Comparison of ENCODE assay signal across 11 cellular contexts in genomic region chr12:51419473-51420228, GRCh38. TPM values are rescaled to one million over a fixed set of nuclear protein-coding genes. Genes with fewer than 3 reads are reported as not detected.
DNase-seq lines count a peak whose midpoint lies in the region; ATAC-seq and TF ChIP-seq lines count a peak whose summit lies in the region.
"Had no signal": no experiment of that assay in that cellular context is flagged by ENCODE, and none has a peak within 500 bp of the region (broad histone marks: within the 10 kb centered on the region; RNA-seq: fewer than 3 reads in every experiment).

No MANE protein-coding gene starts in this region.

- H3K4me3 Mint-ChIP-seq in H9: peak overlapping the region; percentile 14 to 48; a peak in 4 of 5 replicates
- H3K4me3 Mint-ChIP-seq: activated T-helper 1 cell treated with anti-CD3 and anti-CD28 coated beads, Interleukin-12 subunit alpha, Interleukin-12 subunit beta, Interleukin-2, Interleukin-4 antibody, amounts not matched to agents 30 ng/mL and 10 ng/mL and 1 ng/mL, durations not matched to agents 14 hours and 24 hours and 36 hours had no signal

- ATAC-seq in GM18520 (IDR thresholded peaks at IDR 0.05; ENCODE audit: unreplicated experiment): no peak
- ATAC-seq in HG03442 (IDR thresholded peaks at IDR 0.05; ENCODE audit: unreplicated experiment): no peak
- no peak for ATAC-seq in GM21526 (IDR thresholded peaks at IDR 0.05; ENCODE audit: low FRiP score, unreplicated experiment)
- ATAC-seq: left cardiac atrium had no signal

- H3K79me2 ChIP-seq in H9 (ENCODE audit: insufficient read depth, low read length): no peaks in the 10 kb centered on the region

- no peaks in the 10 kb centered on the region for H4K20me1 ChIP-seq in H9 (ENCODE audit: control insufficient read depth, insufficient read depth, insufficient read length)

- H2BK20ac ChIP-seq in H9 (ENCODE audit: low read depth, low read length, poor library complexity, severe bottlenecking): no peak overlapping the region

- no peaks in the 10 kb centered on the region for H3K36me3 Mint-ChIP-seq in H9 (ENCODE audit: insufficient read depth in 1 of 3, low read depth in 3 of 3)

- H3K4me1 ChIP-seq in H9 (ENCODE audit: insufficient read depth, low read length): no peaks in the 10 kb centered on the region; the same call in 1 of the 2 replicates
- H3K4me1 ChIP-seq in neuronal stem cell (ENCODE audit: control insufficient read depth in 2 of 2, insufficient read depth in 1 of 2, low read depth in 1 of 2, low read length in 2 of 2): peaks cover 8 to 35% of the 10 kb centered on the region in 2 donors

- H3K27ac ChIP-seq in H9 (ENCODE audit: insufficient read length, low read depth, low read length) (no peak overlapping the region), neuronal stem cell (replicated peaks; ENCODE audit: low read length) (peak overlapping the region; percentile 22)

- H4K5ac ChIP-seq in H9 (ENCODE audit: insufficient read length, low read depth, low read length): no peak overlapping the region

- H3K14ac ChIP-seq in H9 (ENCODE audit: insufficient read depth, low read length) (no peak overlapping the region), neuronal stem cell (ENCODE audit: low read length) (no peak overlapping the region)

- H3K9me3 Mint-ChIP-seq in H9: no peaks in the 10 kb centered on the region
- H3K9me3 Mint-ChIP-seq: activated T-helper 1 cell treated with anti-CD3 and anti-CD28 coated beads, Interleukin-12 subunit alpha, Interleukin-12 subunit beta, Interleukin-2, Interleukin-4 antibody, amounts not matched to agents 30 ng/mL and 10 ng/mL and 1 ng/mL, durations not matched to agents 14 hours and 24 hours and 36 hours had no signal

- H2AFZ ChIP-seq in H9 (ENCODE audit: low read length) (no peak overlapping the region), neuronal stem cell (ENCODE audit: low read length) (peak overlapping the region; percentile 43)

- peak; percentile 46; the same call in 2 of the 3 replicates for TF ChIP-seq CTCF in H9 (conservative IDR thresholded peaks at IDR 0.05)
- peak; percentile 11 for TF ChIP-seq CTCF in astrocyte of the spinal cord (IDR thresholded peaks at IDR 0.05; ENCODE audit: low read depth, low read length)

- H4K8ac ChIP-seq in H9 (replicated peaks; ENCODE audit: insufficient read length, low read depth, low read length): no peak overlapping the region
- H4K8ac ChIP-seq in neuronal stem cell (ENCODE audit: low read depth, low read length): no peak overlapping the region

- WGBS in H9 (ENCODE audit: extremely low coverage, insufficient read length, low lambda C conversion rate): no CpG with 5 or more reads among the region's 11 CpGs
- no CpG with 5 or more reads among the region's 11 CpGs for WGBS in neuronal stem cell (ENCODE audit: extremely low coverage in 2 of 2, insufficient read length in 2 of 2, insufficient replicate concordance in 1 of 2), 2 donors

- H3K18ac ChIP-seq in H9 (ENCODE audit: insufficient read length, low read depth, low read length) (no peak overlapping the region), neuronal stem cell (ENCODE audit: low read length) (no peak overlapping the region)

- no peak overlapping the region for H3K9ac ChIP-seq in H9 (ENCODE audit: extremely low read depth, insufficient read length, low read length)
- no peak overlapping the region for H3K9ac ChIP-seq in neuronal stem cell (ENCODE audit: low read depth, low read length, poor library complexity)

- peak overlapping the region; percentile 17 to 46 (median 25); a peak in 6 of 7 replicates for H3K27ac Mint-ChIP-seq in H9
- H3K27ac Mint-ChIP-seq: activated T-helper 1 cell treated with anti-CD3 and anti-CD28 coated beads, Interleukin-12 subunit alpha, Interleukin-12 subunit beta, Interleukin-2, Interleukin-4 antibody, amounts not matched to agents 30 ng/mL and 10 ng/mL and 1 ng/mL, durations not matched to agents 14 hours and 24 hours and 36 hours had no signal

- H3K4me2 ChIP-seq in H9 (ENCODE audit: insufficient read depth, insufficient read length, low read length): no peak overlapping the region
- H3K4me2 ChIP-seq in neuronal stem cell (ENCODE audit: insufficient read depth, low read length, poor library complexity, severe bottlenecking): peak overlapping the region; percentile 26

- no peak overlapping the region for H3T11ph ChIP-seq in H9 (ENCODE audit: low read length)

- H3K4me3 ChIP-seq in astrocyte of the spinal cord (ENCODE audit: low read depth, low read length): no peak overlapping the region
- no peak overlapping the region for H3K4me3 ChIP-seq in neuronal stem cell (ENCODE audit: low read length in 2 of 2)

- H3K4ac ChIP-seq in H9 (ENCODE audit: low read depth, low read length) (no peak overlapping the region), neuronal stem cell (ENCODE audit: low read length) (no peak overlapping the region)

- H2BK15ac ChIP-seq in H9 (ENCODE audit: low read depth, low read length): no peak overlapping the region
- H2BK15ac ChIP-seq in neuronal stem cell (ENCODE audit: low read length): no peak overlapping the region

- no peak overlapping the region for H2BK12ac ChIP-seq in H9 (ENCODE audit: insufficient read length, low read depth, low read length)
- H2BK12ac ChIP-seq in neuronal stem cell (ENCODE audit: low read length): no peak overlapping the region

- H3K36me3 ChIP-seq in neuronal stem cell (replicated peaks in 1 of 2; ENCODE audit: control insufficient read depth in 2 of 2, insufficient read depth in 2 of 2, low read length in 2 of 2): no peaks in the 10 kb centered on the region

- H3K4me1 Mint-ChIP-seq in H9: peaks cover 32% of the 10 kb centered on the region in 2 experiments

- no peaks in the 10 kb centered on the region for H3K23me2 ChIP-seq in H9 (ENCODE audit: insufficient read length, low read depth, low read length, poor library complexity, severe bottlenecking)

- no peaks in the 10 kb centered on the region for H3K27me3 ChIP-seq in H9 (ENCODE audit: insufficient read depth, low read length)
- no peaks in the 10 kb centered on the region for H3K27me3 ChIP-seq in neuronal stem cell (ENCODE audit: control insufficient read depth in 3 of 3, insufficient read depth in 3 of 3, low read depth in 1 of 3, low read length in 3 of 3)

- no peaks in the 10 kb centered on the region for H3K9me3 ChIP-seq in H9 (ENCODE audit: control insufficient read depth, low read depth, low read length)
- no peaks in the 10 kb centered on the region for H3K9me3 ChIP-seq in neuronal stem cell (replicated peaks in 1 of 2; ENCODE audit: control insufficient read depth in 2 of 2, insufficient read depth in 1 of 2, low read depth in 1 of 2, low read length in 2 of 2)

- in situ Hi-C loops in astrocyte of the spinal cord (cut with HindIII; ENCODE audit: low sequenced_read_pairs): no loop called here

- H3K79me1 ChIP-seq in H9 (ENCODE audit: insufficient read depth, low read depth, low read length, poor library complexity, severe bottlenecking) (no peaks in the 10 kb centered on the region), neuronal stem cell (ENCODE audit: low read depth, low read length) (no peaks in the 10 kb centered on the region)

- H2BK5ac ChIP-seq in H9 (ENCODE audit: insufficient read length, low read length): no peak overlapping the region
- H2BK5ac ChIP-seq in neuronal stem cell (ENCODE audit: low read length): no peak overlapping the region

- DNase-seq in H9: peak; percentile 58
- DNase-seq in NCI-H2107 (lab: John Stamatoyannopoulos, UW): peak; percentile 64
- no peak for DNase-seq in astrocyte of the spinal cord (ENCODE audit: low read depth, low spot score)
- no peak for DNase-seq in neuronal stem cell (ENCODE audit: low spot score)
- no peak for DNase-seq in kidney glomerular epithelial cell (lab: John Stamatoyannopoulos, UW)
- DNase-seq: left cardiac atrium, NCI-H1694 had no signal

- H2BK120ac ChIP-seq in H9 (ENCODE audit: low read depth, low read length, poor library complexity, severe bottlenecking) (no peak overlapping the region), neuronal stem cell (ENCODE audit: low read depth, low read length) (no peak overlapping the region)

- H4K91ac ChIP-seq in H9 (ENCODE audit: insufficient read length, low read depth, low read length) (no peak overlapping the region), neuronal stem cell (ENCODE audit: low read depth, low read length, poor library complexity) (no peak overlapping the region)

- H3K23ac ChIP-seq in H9 (ENCODE audit: insufficient read length, low read depth, low read length) (no peak overlapping the region), neuronal stem cell (ENCODE audit: low read depth, low read length, poor library complexity) (no peak overlapping the region)

- H3K27me3 Mint-ChIP-seq in H9 (ENCODE audit: low read depth): no peaks in the 10 kb centered on the region

- no peak overlapping the region for H3K56ac ChIP-seq in H9 (ENCODE audit: insufficient read length, low read depth, low read length)

- H2AK5ac ChIP-seq in H9 (ENCODE audit: insufficient read length, low read length) (no peak overlapping the region), neuronal stem cell (ENCODE audit: low read depth, low read length) (no peak overlapping the region)

RNA-seq across cellular contexts. Expression of gene SLC4A8, which starts 5.0 kb away (rescaled TPM):
- total RNA-seq in H9 (2021): 18.0 and 26.3 TPM in 2 replicates
- polyA plus RNA-seq in neuronal stem cell (2013, experiment 1 of 2): 6.1 TPM
- 6.1 TPM for polyA plus RNA-seq in neuronal stem cell (2013, experiment 2 of 2)

RNA-seq across cellular contexts. Expression of gene GALNT6, which starts 28.4 kb away (rescaled TPM):
- 9.8 and 11.0 TPM in 2 replicates for total RNA-seq in H9 (2021)
- polyA plus RNA-seq in neuronal stem cell (2013, experiment 1 of 2): 0.21 TPM
- polyA plus RNA-seq in neuronal stem cell (2013, experiment 2 of 2): 0.03 TPM

Comparison
In these comparisons a context has a peak if more than half of its experiments do, and no peak if none do; other contexts are left out.
1. DNase-seq: peak in H9 (single experiment) and NCI-H2107 (single experiment); none in astrocyte of the spinal cord (single experiment), neuronal stem cell (single experiment) and kidney glomerular epithelial cell (single experiment).